8 cellular contexts compared by ENCODE assay signal in the genomic region with DNA sequence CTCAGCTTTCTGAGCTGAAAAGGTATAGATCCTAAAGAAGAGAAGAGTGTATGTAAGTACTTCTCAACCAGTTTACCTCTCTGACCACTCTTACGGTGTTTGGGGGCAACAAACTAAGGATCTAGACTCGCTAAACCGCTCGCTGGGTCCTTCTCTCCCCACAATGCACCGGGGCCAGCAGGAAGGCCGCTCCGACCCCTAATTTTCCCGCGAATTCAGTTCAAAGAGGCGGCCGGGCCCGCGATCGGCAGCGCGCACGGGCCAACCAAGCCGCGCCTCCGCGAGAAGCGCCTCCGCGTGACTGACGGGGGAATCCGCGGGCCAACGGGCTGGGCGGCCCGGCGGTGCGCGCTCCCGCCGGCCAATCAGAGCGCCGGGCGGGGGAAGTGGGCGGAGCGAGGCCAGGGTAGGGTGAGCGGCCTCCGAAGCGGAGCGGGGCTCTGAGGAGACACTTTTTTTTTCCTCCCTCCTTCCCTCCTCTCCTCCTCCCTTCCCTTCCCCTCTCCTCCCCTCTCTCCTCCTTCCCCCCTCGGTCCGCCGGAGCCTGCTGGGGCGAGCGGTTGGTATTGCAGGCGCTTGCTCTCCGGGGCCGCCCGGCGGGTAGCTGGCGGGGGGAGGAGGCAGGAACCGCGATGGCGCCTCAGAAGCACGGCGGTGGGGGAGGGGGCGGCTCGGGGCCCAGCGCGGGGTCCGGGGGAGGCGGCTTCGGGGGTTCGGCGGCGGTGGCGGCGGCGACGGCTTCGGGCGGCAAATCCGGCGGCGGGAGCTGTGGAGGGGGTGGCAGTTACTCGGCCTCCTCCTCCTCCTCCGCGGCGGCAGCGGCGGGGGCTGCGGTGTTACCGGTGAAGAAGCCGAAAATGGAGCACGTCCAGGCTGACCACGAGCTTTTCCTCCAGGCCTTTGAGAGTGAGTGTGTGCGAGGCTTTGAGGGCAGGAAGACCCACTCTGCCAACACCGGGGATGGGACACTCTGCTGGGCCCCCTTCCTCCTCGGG. TPM values are rescaled to one million over a fixed set of nuclear protein-coding genes. Genes with fewer than 3 reads are reported as not detected.
DNase-seq lines count a peak whose midpoint lies in the region; ATAC-seq and TF ChIP-seq lines count a peak whose summit lies in the region.
"Not testable (repeated sequence)": the region's sequence is repeated elsewhere in the genome, so short reads cannot be mapped to it uniquely, and the experiment has no call there.

A gene (plus strand): TSS at position 393 of the 995 bp plus-strand sequence. CDS start 240 bp downstream, at position 633.

- peak within 1 kb of the TSS; percentile 89 for H3K9ac ChIP-seq in neural progenitor cell

- peak within 1 kb of the TSS; percentile 85 for H3K4me2 ChIP-seq in neural progenitor cell

- peaks cover 17% of the 10 kb centered on the region for H3F3A ChIP-seq in neural progenitor cell (ENCODE audit: low read depth)

- POLR2A ChIA-PET in HEK293 (lab: Yijun Ruan, JAX): interaction anchor here (0.6 to 2.2 kb wide), 8 partner anchors 10 to 78 kb away, joined by 3 to 9 read pairs (median 4); a partner anchor contains a TSS

- not testable (repeated sequence) for H3K9me3 ChIP-seq in HEK293 (ENCODE audit: control insufficient read depth, insufficient read depth, low read depth, low read length); SJSA1 (replicated peaks); neural progenitor cell (ENCODE audit: low read depth)

- H3K9me3 Mint-ChIP-seq in neural progenitor cell; stimulated activated naive CD8-positive, alpha-beta T cell treated with anti-CD3 and anti-CD28 coated beads, Interleukin-15, amount 100 ng/mL, for 72 hours: not testable (repeated sequence)

- CTCF ChIA-PET in HEK293 (lab: Yijun Ruan, JAX): interaction anchor here (0.6 to 0.7 kb wide), 3 partner anchors 56 to 1153 kb away, joined by 3 read pairs; no protein-coding TSS in a partner anchor

- H3K4me3 Mint-ChIP-seq in neural progenitor cell: peak within 1 kb of the TSS; percentile 91
- peak within 1 kb of the TSS; percentile 83 to 89 for H3K4me3 Mint-ChIP-seq in stimulated activated naive CD8-positive, alpha-beta T cell treated with anti-CD3 and anti-CD28 coated beads, Interleukin-15, amount 100 ng/mL, for 72 hours

- not testable (repeated sequence) for H3K27me3 Mint-ChIP-seq in neural progenitor cell (ENCODE audit: insufficient read depth, low read depth); stimulated activated naive CD8-positive, alpha-beta T cell treated with anti-CD3 and anti-CD28 coated beads, Interleukin-15, amount 100 ng/mL, for 72 hours

- H3K36me3 ChIP-seq in HEK293 (ENCODE audit: control insufficient read depth in 2 of 2, insufficient read depth in 1 of 2, low read length in 2 of 2): peaks cover 20 to 21% of the 10 kb centered on the region in 2 experiments
- H3K36me3 ChIP-seq in SJSA1, neural progenitor cell: not testable (repeated sequence)

- not testable (repeated sequence) for H3K27me3 ChIP-seq in SJSA1 (replicated peaks); foreskin keratinocyte; neural progenitor cell

- ATAC-seq in foreskin keratinocyte: peak; percentile 96
- peak; percentile 97 for ATAC-seq in stimulated activated naive CD8-positive, alpha-beta T cell treated with anti-CD3 and anti-CD28 coated beads, Interleukin-15, amount 100 ng/mL, for 72 hours

- H3K4me1 Mint-ChIP-seq in neural progenitor cell: peaks cover 12% of the 10 kb centered on the region
- peaks cover 13% of the 10 kb centered on the region for H3K4me1 Mint-ChIP-seq in stimulated activated naive CD8-positive, alpha-beta T cell treated with anti-CD3 and anti-CD28 coated beads, Interleukin-15, amount 100 ng/mL, for 72 hours

- not testable (repeated sequence) for TF ChIP-seq CTCF in HEK293 (tag by site-specific recombination; IDR thresholded peaks at IDR 0.05); foreskin keratinocyte (conservative IDR thresholded peaks at IDR 0.05); neural progenitor cell (IDR thresholded peaks at IDR 0.05)

- H3K4me3 ChIP-seq in HEK293 (ENCODE audit: low read depth, low read length): peak within 1 kb of the TSS; percentile 95
- peak within 1 kb of the TSS; percentile 76 for H3K4me3 ChIP-seq in SJSA1
- H3K4me3 ChIP-seq in neural progenitor cell: peak within 1 kb of the TSS; percentile 86

- peak within 1 kb of the TSS; percentile 33 for H3K27ac Mint-ChIP-seq in neural progenitor cell
- H3K27ac Mint-ChIP-seq in stimulated activated naive CD8-positive, alpha-beta T cell treated with anti-CD3 and anti-CD28 coated beads, Interleukin-15, amount 100 ng/mL, for 72 hours: peak within 1 kb of the TSS; percentile 91 to 98

- peaks cover 39% of the 10 kb centered on the region for H4K20me1 ChIP-seq in neural progenitor cell (ENCODE audit: low read depth)

- peak within 1 kb of the TSS; percentile 91 for H3K27ac ChIP-seq in HEK293 (ENCODE audit: extremely low read depth, low read depth, low read length)
- peak within 1 kb of the TSS; percentile 81 for H3K27ac ChIP-seq in SJSA1
- H3K27ac ChIP-seq in foreskin keratinocyte: peak within 1 kb of the TSS; percentile 90
- H3K27ac ChIP-seq in neural progenitor cell: peak within 1 kb of the TSS; percentile 96

- peak within 1 kb of the TSS; percentile 97 for H2AFZ ChIP-seq in neural progenitor cell (replicated peaks)

- not testable (repeated sequence) for H3K36me3 Mint-ChIP-seq in neural progenitor cell

- peak; percentile 88 for DNase-seq in GDM1 (lab: John Stamatoyannopoulos, UW)
- peak; percentile 87 for DNase-seq in MV-4-11 (lab: John Stamatoyannopoulos, UW)
- DNase-seq in SJSA1 (ENCODE audit: low read depth in 1 of 2, low spot score in 2 of 2): peak; percentile 90 to 95
- DNase-seq in activated gamma-delta T cell (lab: John Stamatoyannopoulos, UW): peak; percentile 75
- peak; percentile 44 to 70 for DNase-seq in foreskin keratinocyte
- peak; percentile 90 for DNase-seq in neural progenitor cell (ENCODE audit: low spot score)
- DNase-seq in stimulated activated naive CD8-positive, alpha-beta T cell treated with anti-CD3 and anti-CD28 coated beads, Interleukin-15, amount 100 ng/mL, for 72 hours: peak; percentile 89

- H3K79me2 ChIP-seq in neural progenitor cell (ENCODE audit: low read depth): peaks cover 50% of the 10 kb centered on the region

- not testable (repeated sequence) for H3K4me1 ChIP-seq in HEK293 (ENCODE audit: control insufficient read depth, insufficient read depth, low read length); SJSA1 (replicated peaks); foreskin keratinocyte
- H3K4me1 ChIP-seq in neural progenitor cell: peaks cover 12% of the 10 kb centered on the region

TF ChIP-seq in HEK293, 187 proteins besides CTCF, POLR2A, EP300 and RAD21 (continues in another document):
- 0 out of 2 replicates have a peak, but pooled peaks have one; percentile 55 for TF ChIP-seq ZBTB17 (tag by site-specific recombination; IDR thresholded peaks at IDR 0.05)
- peak; percentile 49; the same call in 1 of the 2 replicates for TF ChIP-seq KLF8 (tag by site-specific recombination; IDR thresholded peaks at IDR 0.05)
- TF ChIP-seq ZNF335 (tag by site-specific recombination; conservative IDR thresholded peaks at IDR 0.05): peak; percentile 47
- TF ChIP-seq IKZF3 (tag by site-specific recombination; IDR thresholded peaks at IDR 0.05): peak; percentile 57; the same call in 1 of the 2 replicates
- TF ChIP-seq ZNF341 (tag by site-specific recombination; IDR thresholded peaks at IDR 0.05; ENCODE audit: low read depth): peak; percentile 95
- TF ChIP-seq, protein P1, sequence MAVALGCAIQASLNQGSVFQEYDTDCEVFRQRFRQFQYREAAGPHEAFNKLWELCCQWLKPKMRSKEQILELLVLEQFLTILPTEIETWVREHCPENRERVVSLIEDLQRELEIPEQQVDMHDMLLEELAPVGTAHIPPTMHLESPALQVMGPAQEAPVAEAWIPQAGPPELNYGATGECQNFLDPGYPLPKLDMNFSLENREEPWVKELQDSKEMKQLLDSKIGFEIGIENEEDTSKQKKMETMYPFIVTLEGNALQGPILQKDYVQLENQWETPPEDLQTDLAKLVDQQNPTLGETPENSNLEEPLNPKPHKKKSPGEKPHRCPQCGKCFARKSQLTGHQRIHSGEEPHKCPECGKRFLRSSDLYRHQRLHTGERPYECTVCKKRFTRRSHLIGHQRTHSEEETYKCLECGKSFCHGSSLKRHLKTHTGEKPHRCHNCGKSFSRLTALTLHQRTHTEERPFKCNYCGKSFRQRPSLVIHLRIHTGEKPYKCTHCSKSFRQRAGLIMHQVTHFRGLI (tag by site-specific recombination; IDR thresholded peaks at IDR 0.05): peak; percentile 37; the same call in 1 of the 2 replicates
- TF ChIP-seq ZNF610 (tag by site-specific recombination; IDR thresholded peaks at IDR 0.05; ENCODE audit: borderline replicate concordance): peak; percentile 52; the same call in 1 of the 2 replicates
- TF ChIP-seq TCF7L2 (IDR thresholded peaks at IDR 0.05; ENCODE audit: borderline replicate concordance, low read depth, low read length): peak; percentile 37; the same call in 1 of the 2 replicates
- TF ChIP-seq, protein P2, sequence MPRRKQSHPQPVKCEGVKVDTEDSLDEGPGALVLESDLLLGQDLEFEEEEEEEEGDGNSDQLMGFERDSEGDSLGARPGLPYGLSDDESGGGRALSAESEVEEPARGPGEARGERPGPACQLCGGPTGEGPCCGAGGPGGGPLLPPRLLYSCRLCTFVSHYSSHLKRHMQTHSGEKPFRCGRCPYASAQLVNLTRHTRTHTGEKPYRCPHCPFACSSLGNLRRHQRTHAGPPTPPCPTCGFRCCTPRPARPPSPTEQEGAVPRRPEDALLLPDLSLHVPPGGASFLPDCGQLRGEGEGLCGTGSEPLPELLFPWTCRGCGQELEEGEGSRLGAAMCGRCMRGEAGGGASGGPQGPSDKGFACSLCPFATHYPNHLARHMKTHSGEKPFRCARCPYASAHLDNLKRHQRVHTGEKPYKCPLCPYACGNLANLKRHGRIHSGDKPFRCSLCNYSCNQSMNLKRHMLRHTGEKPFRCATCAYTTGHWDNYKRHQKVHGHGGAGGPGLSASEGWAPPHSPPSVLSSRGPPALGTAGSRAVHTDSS (tag by site-specific recombination; IDR thresholded peaks at IDR 0.05): peak; percentile 32; the same call in 1 of the 2 replicates
- peak; percentile 68 for TF ChIP-seq SP3 (tag by site-specific recombination; IDR thresholded peaks at IDR 0.05)
- TF ChIP-seq ZNF76 (tag by site-specific recombination; IDR thresholded peaks at IDR 0.05; ENCODE audit: borderline replicate concordance, low read depth): peak; percentile 78

RNA-seq across cellular contexts. Expression of the gene that starts here (rescaled TPM):
- total RNA-seq in SJSA1 (2014; rRNA removed; shearing (Covaris generic)): 21.1 and 33.6 TPM in 2 replicates
- total RNA-seq in foreskin keratinocyte: 29.9 and 34.7 TPM in 2 replicates
- 6.5 and 8.8 TPM in 2 replicates for polyA plus RNA-seq in foreskin keratinocyte
- 32.8 and 58.8 TPM in 2 replicates for total RNA-seq in neural progenitor cell (ENCODE audit: low replicate concordance)

Comparison
In these comparisons a context has a peak if more than half of its experiments do, and no peak if none do; other contexts are left out.
1. Peak in every context shown above with its lines: DNase-seq, ATAC-seq, H3K4me3 ChIP-seq and H3K27ac ChIP-seq.